ENCODE assay signal across 15 cellular contexts in the genomic region with DNA sequence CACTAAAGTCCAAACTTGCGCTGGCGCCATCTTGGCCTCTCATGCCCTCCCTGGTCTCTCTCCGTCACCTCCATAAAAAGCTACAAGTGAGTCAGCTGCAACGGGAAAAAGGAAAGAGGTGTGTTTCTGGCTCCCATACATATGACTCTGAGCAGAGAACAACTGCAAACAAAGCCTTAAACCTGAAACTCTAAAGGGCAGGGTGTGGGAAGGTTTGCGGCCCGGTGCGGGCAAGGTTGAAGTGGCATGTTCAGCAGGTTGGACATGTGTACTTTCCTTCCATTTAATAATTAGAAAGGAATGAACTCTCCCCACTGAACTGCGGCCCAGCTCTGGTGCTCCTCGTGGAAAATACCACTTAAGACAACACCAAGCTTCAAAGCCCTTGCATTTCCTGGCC. TPM values are rescaled to one million over a fixed set of nuclear protein-coding genes. Genes with fewer than 3 reads are reported as not detected.
DNase-seq lines count a peak whose midpoint lies in the region; ATAC-seq, FAIRE-seq and TF ChIP-seq lines count a peak whose summit lies in the region.
"Had no signal": no experiment of that assay in that cellular context is flagged by ENCODE, and none has a peak within 500 bp of the region (broad histone marks: within the 10 kb centered on the region; RNA-seq: fewer than 3 reads in every experiment).

No MANE protein-coding gene starts in this region.

- DNase-seq in LoVo (ENCODE audit: low spot score) (peak; percentile 23), astrocyte (ENCODE audit: low read depth) (peak; percentile 22), left colon (peak; percentile 48 to 63), type B pancreatic cell (ENCODE audit: extremely low spot score, unreplicated experiment) (no peak), cerebellar cortex (ENCODE audit: low spot score) (no peak), NOMO-1 treated with DMSO at 0.1 percent for 48 hours (lab: John Stamatoyannopoulos, UW; ENCODE audit: unreplicated experiment) (no peak)
- DNase-seq in activated naive CD4-positive, alpha-beta T cell treated with Interleukin-2 at 50 U/mL for 16 hours, result no peak
- DNase-seq: activated CD4-positive, alpha-beta T cell treated with anti-CD3 and anti-CD28 coated beads, Interleukin-2, amount 10 ng/mL, durations not matched to agents 24 days and 14 days; HCEC 1CT; heart left ventricle; NCI-H2107 had no signal

- H3K79me2 ChIP-seq in astrocyte (ENCODE audit: insufficient read depth, low read length), result no peaks in the 10 kb centered on the region

- no peak overlapping the region for H3K4me2 ChIP-seq in astrocyte (ENCODE audit: low read length)

- H3K4me3 ChIP-seq in astrocyte (ENCODE audit: insufficient read depth, low read depth, low read length), result no peak overlapping the region
- H3K4me3 ChIP-seq: ascending aorta, coronary artery, heart left ventricle had no signal

- H3K4me1 Mint-ChIP-seq in astrocyte (ENCODE audit: low read depth, unreplicated experiment), result peaks cover 35% of the 10 kb centered on the region
- H3K4me1 Mint-ChIP-seq in type B pancreatic cell (ENCODE audit: unreplicated experiment), result peaks cover 5% of the 10 kb centered on the region

- H3K36me3 ChIP-seq in astrocyte (ENCODE audit: insufficient read depth, low read length), result no peaks in the 10 kb centered on the region
- H3K36me3 ChIP-seq: ascending aorta, heart left ventricle had no signal

- H3K9me3 ChIP-seq in astrocyte (ENCODE audit: insufficient read depth, low read depth, low read length), result no peaks in the 10 kb centered on the region
- H3K9me3 ChIP-seq: ascending aorta, heart left ventricle had no signal

- no peak overlapping the region for H3K9ac ChIP-seq in astrocyte (ENCODE audit: low read length)

- no peak overlapping the region for H2AFZ ChIP-seq in astrocyte (ENCODE audit: low read depth, low read length)

- H3K27ac Mint-ChIP-seq in astrocyte (ENCODE audit: unreplicated experiment), result no peak overlapping the region
- H3K27ac Mint-ChIP-seq in type B pancreatic cell, result peak overlapping the region; percentile 74
- H3K27ac Mint-ChIP-seq: activated CD4-positive, alpha-beta T cell treated with anti-CD3 and anti-CD28 coated beads, Interleukin-2, amount 10 ng/mL, durations not matched to agents 24 days and 14 days had no signal

- peaks cover 51% of the 10 kb centered on the region for H3K27me3 ChIP-seq in astrocyte (ENCODE audit: insufficient read depth, low read length)
- H3K27me3 ChIP-seq: ascending aorta, heart left ventricle had no signal

- H3K27me3 Mint-ChIP-seq in astrocyte (ENCODE audit: low read depth, unreplicated experiment) (no peaks in the 10 kb centered on the region), type B pancreatic cell (peaks cover 5% of the 10 kb centered on the region)

- no peak overlapping the region for H3K4me3 Mint-ChIP-seq in astrocyte (ENCODE audit: unreplicated experiment)
- H3K4me3 Mint-ChIP-seq in type B pancreatic cell, result peak overlapping the region; percentile 50
- H3K4me3 Mint-ChIP-seq: activated CD4-positive, alpha-beta T cell treated with anti-CD3 and anti-CD28 coated beads, Interleukin-2, amount 10 ng/mL, durations not matched to agents 24 days and 14 days had no signal

- intact Hi-C loops in left colon (cut with DNase I, micrococcal nuclease), result no loop called here

- H3K27ac ChIP-seq in astrocyte (ENCODE audit: low read depth, low read length), result no peak overlapping the region
- H3K27ac ChIP-seq: ascending aorta, coronary artery, heart left ventricle had no signal

- no peak for TF ChIP-seq CTCF in astrocyte (IDR thresholded peaks at IDR 0.05; ENCODE audit: insufficient read depth, low read depth, low read length)
- no peak for TF ChIP-seq CTCF in type B pancreatic cell (conservative IDR thresholded peaks at IDR 0.05)

- H3K36me3 Mint-ChIP-seq in astrocyte (ENCODE audit: low read depth, unreplicated experiment) (no peaks in the 10 kb centered on the region), type B pancreatic cell (no peaks in the 10 kb centered on the region)

- FAIRE-seq in astrocyte (lab: Jason Lieb, UNC), result no peak
- FAIRE-seq: islet of Langerhans had no signal

- H3K9me3 Mint-ChIP-seq in astrocyte (ENCODE audit: unreplicated experiment) (peaks cover 3% of the 10 kb centered on the region), type B pancreatic cell (peaks cover 8% of the 10 kb centered on the region)

- no peaks in the 10 kb centered on the region for H4K20me1 ChIP-seq in astrocyte (ENCODE audit: insufficient read depth, low read length)

- peaks cover 12% of the 10 kb centered on the region for H3K4me1 ChIP-seq in astrocyte (ENCODE audit: insufficient read depth, low read length)
- H3K4me1 ChIP-seq: ascending aorta had no signal

- ATAC-seq in left colon, result peak; percentile 95
- ATAC-seq: heart left ventricle, sciatic nerve had no signal

RNA-seq across cellular contexts. Expression of a gene that starts 59.0 kb away (rescaled TPM):
- total RNA-seq in astrocyte (3.0 and 4.4 TPM in 2 replicates), left colon (100 to 1,000 TPM in 1 of 2 donors, 10 to 100 TPM in 1; 91.2 to 143 TPM), type B pancreatic cell (ENCODE audit: low replicate concordance) (21.5 and 28.8 TPM in 2 replicates)

Comparison
In these comparisons a context has a peak if more than half of its experiments do, and no peak if none do; other contexts are left out.
1. DNase-seq: peak in LoVo (single experiment), astrocyte (single experiment) and left colon (2 of 2); none in type B pancreatic cell (single experiment), activated naive CD4-positive, alpha-beta T cell treated with Interleukin-2 at 50 U/mL for 16 hours (single experiment), cerebellar cortex (single experiment) and NOMO-1 treated with DMSO at 0.1 percent for 48 hours (single experiment).